In genomic region chr1:156394835-156395461, GRCh38 we compare ENCODE assay signal across 1 cellular context.
TF ChIP-seq lines count a peak whose summit lies in the region.

No MANE protein-coding gene starts in this region.

TF ChIP-seq in H1, 55 proteins besides CTCF, POLR2A, EP300 and RAD21:
- TF ChIP-seq PHF8 (conservative IDR thresholded peaks at IDR 0.05; ENCODE audit: low read depth, low read length) (no peak), POU5F1 (IDR thresholded peaks at IDR 0.05; ENCODE audit: low read depth, low read length) (no peak), USF2 (IDR thresholded peaks at IDR 0.05; ENCODE audit: low read length) (no peak), RXRA (IDR thresholded peaks at IDR 0.05; ENCODE audit: insufficient read depth, low read depth, low read length) (no peak), ATF3 (IDR thresholded peaks at IDR 0.05; ENCODE audit: insufficient read depth, low read depth, low read length) (no peak), EZH2 (IDR thresholded peaks at IDR 0.05; ENCODE audit: low read depth, low read length, severe bottlenecking) (no peak), KDM1A (IDR thresholded peaks at IDR 0.05; ENCODE audit: borderline replicate concordance, low read length) (no peak), CBX5 (IDR thresholded peaks at IDR 0.05; ENCODE audit: low read depth, low read length) (no peak), MAFK (IDR thresholded peaks at IDR 0.05; ENCODE audit: low read depth, low read length) (no peak), ZNF274 (IDR thresholded peaks at IDR 0.05; ENCODE audit: borderline replicate concordance, extremely low read depth, low read length) (no peak), NRF1 (IDR thresholded peaks at IDR 0.05; ENCODE audit: low read depth, low read length) (no peak)
